ENCODE assay signal across 23 cellular contexts in genomic region chr20:50101281-50101680, GRCh38. TPM values are rescaled to one million over a fixed set of nuclear protein-coding genes. Genes with fewer than 3 reads are reported as not detected.
A peak's percentile ranks its signal among the peaks of the same experiment; 100 is the strongest.
DNase-seq lines count a peak whose midpoint lies in the region; ATAC-seq and TF ChIP-seq lines count a peak whose summit lies in the region.
"Had no signal": no experiment of that assay in that cellular context is flagged by ENCODE, and none has a peak within 500 bp of the region (broad histone marks: within the 10 kb centered on the region; RNA-seq: fewer than 3 reads in every experiment).

No MANE protein-coding gene starts in this region.

- intact Hi-C loops in heart right ventricle (cut with DNase I) (no loop called here), Right ventricle myocardium inferior (cut with DNase I) (no loop called here)

- H3K9me3 ChIP-seq in heart right ventricle (no peaks in the 10 kb centered on the region), suprapubic skin (no peaks in the 10 kb centered on the region), neuronal stem cell (replicated peaks in 1 of 2; ENCODE audit: control insufficient read depth in 2 of 2, insufficient read depth in 1 of 2, low read depth in 1 of 2, low read length in 2 of 2) (no peaks in the 10 kb centered on the region)
- H3K9me3 ChIP-seq: A549, SK-N-SH had no signal

- no peak overlapping the region for H3K4ac ChIP-seq in neuronal stem cell (ENCODE audit: low read length)

- peak overlapping the region in 9 of 10 donors; percentile 35 to 77 (median 59) for H3K27ac ChIP-seq in heart right ventricle
- no peak overlapping the region for H3K27ac ChIP-seq in suprapubic skin
- no peak overlapping the region for H3K27ac ChIP-seq in neuronal stem cell (replicated peaks; ENCODE audit: low read length)
- H3K27ac ChIP-seq: A549, neural progenitor cell had no signal

- H3K4me2 ChIP-seq in neuronal stem cell (ENCODE audit: insufficient read depth, low read length, poor library complexity, severe bottlenecking) = no peak overlapping the region
- H3K4me2 ChIP-seq: neural progenitor cell, SK-N-SH had no signal

- no peak overlapping the region for H2BK120ac ChIP-seq in neuronal stem cell (ENCODE audit: low read depth, low read length)

- H4K91ac ChIP-seq in neuronal stem cell (ENCODE audit: low read depth, low read length, poor library complexity) = no peak overlapping the region

- no peak overlapping the region for H2BK5ac ChIP-seq in neuronal stem cell (ENCODE audit: low read length)

- WGBS in heart right ventricle, 2 donors = 45 to 75% methylated on average over 2 of the region's 2 CpGs
- 87% methylated on average over 2 of the region's 2 CpGs for WGBS in suprapubic skin
- no CpG with 5 or more reads among the region's 2 CpGs for WGBS in neuronal stem cell (ENCODE audit: extremely low coverage in 2 of 2, insufficient read length in 2 of 2, insufficient replicate concordance in 1 of 2), 2 donors

- peaks cover 0 to 22% (median 3%) of the 10 kb centered on the region in 9 donors for H3K36me3 ChIP-seq in heart right ventricle
- peaks cover 8% of the 10 kb centered on the region for H3K36me3 ChIP-seq in suprapubic skin
- peaks cover 2 to 54% of the 10 kb centered on the region in 2 donors for H3K36me3 ChIP-seq in neuronal stem cell (replicated peaks in 1 of 2; ENCODE audit: control insufficient read depth in 2 of 2, insufficient read depth in 2 of 2, low read length in 2 of 2)
- H3K36me3 ChIP-seq: neural progenitor cell had no signal

- peaks cover 4 to 87% (median 66%) of the 10 kb centered on the region in 9 donors for H3K4me1 ChIP-seq in heart right ventricle
- H3K4me1 ChIP-seq in suprapubic skin = peaks cover 14% of the 10 kb centered on the region
- no peaks in the 10 kb centered on the region for H3K4me1 ChIP-seq in neuronal stem cell (ENCODE audit: control insufficient read depth in 2 of 2, insufficient read depth in 1 of 2, low read depth in 1 of 2, low read length in 2 of 2)
- H3K4me1 ChIP-seq: neural progenitor cell had no signal

- H3K18ac ChIP-seq in neuronal stem cell (ENCODE audit: low read length) = no peak overlapping the region

- DNase-seq in heart right ventricle = no peak
- no peak for DNase-seq in Right ventricle myocardium inferior (ENCODE audit: missing footprints)
- peak; percentile 44 for DNase-seq in NB4 (ENCODE audit: low read depth)
- no peak for DNase-seq in left lobe of liver (ENCODE audit: low spot score)
- peak; percentile 17 to 32 for DNase-seq in suprapubic skin (ENCODE audit: low spot score in 2 of 2)
- DNase-seq in neuronal stem cell (ENCODE audit: low spot score) = no peak
- no peak for DNase-seq in stimulated activated CD8-positive, alpha-beta memory T cell treated with anti-CD3 and anti-CD28 coated beads, Interleukin-4, amount 100 ng/mL, for 48 hours
- DNase-seq: activated CD8-positive, alpha-beta T cell treated with anti-CD3 and anti-CD28 coated beads for 36 hours; activated naive CD4-positive, alpha-beta T cell treated with anti-CD3 and anti-CD28 coated beads for 36 hours; anterior cingulate cortex; C1 segment of cervical spinal cord; central memory CD4-positive, alpha-beta T cell; GDM1; Kasumi-1; NCI-H1105; NCI-H2081 treated with DMSO at 0.1 percent for 48 hours; NCI-H510A; NK-92 treated with Interleukin-12 subunit alpha and Interleukin-12 subunit beta, amount 100 ng/mL, for 24 hours; SK-N-SH had no signal

- no peak overlapping the region for H3K4me3 ChIP-seq in heart right ventricle
- no peak overlapping the region for H3K4me3 ChIP-seq in NB4 (ENCODE audit: low read depth, low read length)
- no peak overlapping the region for H3K4me3 ChIP-seq in suprapubic skin
- H3K4me3 ChIP-seq in neuronal stem cell (ENCODE audit: low read length in 2 of 2) = no peak overlapping the region
- H3K4me3 ChIP-seq: A549, GM12878, neural progenitor cell had no signal

- TF ChIP-seq CTCF in heart right ventricle (IDR thresholded peaks at IDR 0.05) (no peak), NB4 (IDR thresholded peaks at IDR 0.05; ENCODE audit: low read depth, low read length) (no peak), suprapubic skin (IDR thresholded peaks at IDR 0.05) (no peak)

- H2BK15ac ChIP-seq in neuronal stem cell (ENCODE audit: low read length) = no peak overlapping the region

- no peak overlapping the region for H2BK12ac ChIP-seq in neuronal stem cell (ENCODE audit: low read length)

- H4K8ac ChIP-seq in neuronal stem cell (ENCODE audit: low read depth, low read length) = no peak overlapping the region

- no peak overlapping the region for H2AK5ac ChIP-seq in neuronal stem cell (ENCODE audit: low read depth, low read length)

- TF ChIP-seq POLR2A in NB4 (IDR thresholded peaks at IDR 0.05; ENCODE audit: extremely low read depth, insufficient read length) (no peak), suprapubic skin (IDR thresholded peaks at IDR 0.05) (no peak)

- peaks cover 8% of the 10 kb centered on the region for H3K79me1 ChIP-seq in neuronal stem cell (ENCODE audit: low read depth, low read length)

- TF ChIP-seq EP300 in suprapubic skin (IDR thresholded peaks at IDR 0.05) = no peak

- no peak overlapping the region for H3K23ac ChIP-seq in neuronal stem cell (ENCODE audit: low read depth, low read length, poor library complexity)

- H3K14ac ChIP-seq in neuronal stem cell (ENCODE audit: low read length) = no peak overlapping the region

- H3K9ac ChIP-seq in neuronal stem cell (ENCODE audit: low read depth, low read length, poor library complexity) = no peak overlapping the region
- H3K9ac ChIP-seq: neural progenitor cell, SK-N-SH had no signal

- H3K27me3 ChIP-seq in heart right ventricle (no peaks in the 10 kb centered on the region), suprapubic skin (no peaks in the 10 kb centered on the region), neuronal stem cell (ENCODE audit: control insufficient read depth in 3 of 3, insufficient read depth in 3 of 3, low read depth in 1 of 3, low read length in 3 of 3) (no peaks in the 10 kb centered on the region)
- H3K27me3 ChIP-seq: neural progenitor cell had no signal

- no peak for ATAC-seq in heart right ventricle
- no peak for ATAC-seq in Right ventricle myocardium inferior
- ATAC-seq in left lobe of liver = peak; percentile 70
- ATAC-seq in GM21825 (IDR thresholded peaks at IDR 0.05; ENCODE audit: unreplicated experiment) = no peak
- ATAC-seq: A549; activated CD8-positive, alpha-beta T cell treated with anti-CD3 and anti-CD28 coated beads for 36 hours had no signal

- H2AFZ ChIP-seq in neuronal stem cell (ENCODE audit: low read length) = no peak overlapping the region
- H2AFZ ChIP-seq: neural progenitor cell had no signal

RNA-seq across cellular contexts. Expression of gene UBE2V1, which starts 11.7 kb away (rescaled TPM):
- total RNA-seq in heart right ventricle (100 to 1,000 TPM in 2 of 10 donors, 10 to 100 TPM in 8; 72.6 to 113 (median 90.2) TPM), Right ventricle myocardium inferior (74.3 TPM), left lobe of liver (30.9 TPM), suprapubic skin (100 to 1,000 TPM in 2 of 4 donors, 10 to 100 TPM in 2; 80.5 to 162 (median 99.0) TPM)
- polyA plus RNA-seq in heart right ventricle = 10 to 100 TPM; 61.9 to 80.0 TPM
- 261 TPM for polyA plus RNA-seq in neuronal stem cell (2013, experiment 1 of 2)
- polyA plus RNA-seq in neuronal stem cell (2013, experiment 2 of 2) = 262 TPM

RNA-seq across cellular contexts. Expression of gene PEDS1, which starts 52.2 kb away (rescaled TPM):
- total RNA-seq in heart right ventricle (10 to 100 TPM; 12.2 to 36.2 (median 19.4) TPM), Right ventricle myocardium inferior (31.2 TPM), left lobe of liver (9.1 TPM), suprapubic skin (10 to 100 TPM; 30.5 to 82.2 (median 57.3) TPM)
- 10 to 100 TPM; 31.1 to 40.2 TPM for polyA plus RNA-seq in heart right ventricle
- 29.7 TPM for polyA plus RNA-seq in neuronal stem cell (2013, experiment 1 of 2)
- polyA plus RNA-seq in neuronal stem cell (2013, experiment 2 of 2) = 29.3 TPM

Comparison
In these comparisons a context has a peak if more than half of its experiments do, and no peak if none do; other contexts are left out.
1. DNase-seq: peak in NB4 (single experiment) and suprapubic skin (2 of 2); none in heart right ventricle (0 of 2), Right ventricle myocardium inferior (single experiment), left lobe of liver (single experiment), neuronal stem cell (single experiment) and stimulated activated CD8-positive, alpha-beta memory T cell treated with anti-CD3 and anti-CD28 coated beads, Interleukin-4, amount 100 ng/mL, for 48 hours (single experiment).
2. H3K27ac ChIP-seq: peak in heart right ventricle (9 of 10); none in suprapubic skin (single experiment) and neuronal stem cell (single experiment).